Comparison of ENCODE assay signal across 11 cellular contexts in the genomic region with DNA sequence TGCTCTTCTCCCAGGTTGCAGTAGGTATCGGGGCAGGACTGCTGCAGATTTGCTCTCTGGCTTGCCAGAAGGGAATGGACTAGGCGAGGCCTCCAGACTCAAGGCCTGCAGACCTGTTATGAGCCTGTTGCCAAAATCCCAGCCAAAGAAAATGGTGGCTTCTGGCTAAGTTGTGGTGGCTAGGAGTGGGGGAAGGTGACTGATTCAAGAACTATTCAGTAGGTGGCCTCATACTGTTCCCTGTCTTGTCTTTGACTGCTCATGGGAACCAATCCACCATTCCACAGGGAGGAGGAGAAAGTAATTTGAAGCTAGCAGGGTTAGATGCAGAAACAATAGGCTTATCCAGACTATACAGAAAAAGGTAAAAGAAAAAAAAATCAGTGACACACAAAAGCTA.
"Had no signal": no experiment of that assay in that cellular context is flagged by ENCODE, and none has a peak within 500 bp of the region (broad histone marks: within the 10 kb centered on the region; RNA-seq: fewer than 3 reads in every experiment).

No MANE protein-coding gene starts in this region.

- FAIRE-seq: TTC549 had no signal

- H3K27ac ChIP-seq: ovary, suprapubic skin, upper lobe of left lung had no signal

- H3K27ac Mint-ChIP-seq: activated naive CD4-positive, alpha-beta T cell treated with anti-CD3 and anti-CD28 coated beads, Interleukin-2, amount 50 U/mL, for 24 hours had no signal

- H3K9me3 ChIP-seq: ovary, suprapubic skin, upper lobe of left lung had no signal

- H3K4me3 ChIP-seq: ovary, suprapubic skin, upper lobe of left lung had no signal

- H3K9me3 Mint-ChIP-seq: activated naive CD4-positive, alpha-beta T cell treated with anti-CD3 and anti-CD28 coated beads, Interleukin-2, amount 50 U/mL, for 24 hours had no signal

- H3K36me3 ChIP-seq: ovary, suprapubic skin, upper lobe of left lung had no signal

- DNase-seq: cerebellar nuclear complex; left colon; ovary; stimulated activated CD4-positive, alpha-beta T cell treated with anti-CD3 and anti-CD28 coated beads, Interleukin-2, amount 100 ng/mL, for 48 hours; stimulated activated naive CD8-positive, alpha-beta T cell treated with anti-CD3 and anti-CD28 coated beads, Interleukin-15, Interleukin-2, amounts not matched to agents 100 U/mL and 50 U/mL, for 24 hours; T-helper 2 cell; upper lobe of left lung had no signal

- ATAC-seq: activated CD4-positive, CD25-positive, alpha-beta regulatory T cell treated with anti-CD3 and anti-CD28 coated beads, Interleukin-2, amount 50 U/mL, for 24 hours; left colon had no signal

- H3K4me3 Mint-ChIP-seq: activated naive CD4-positive, alpha-beta T cell treated with anti-CD3 and anti-CD28 coated beads, Interleukin-2, amount 50 U/mL, for 24 hours had no signal

- H3K27me3 ChIP-seq: ovary, suprapubic skin, upper lobe of left lung had no signal

- H3K4me1 Mint-ChIP-seq: activated naive CD4-positive, alpha-beta T cell treated with anti-CD3 and anti-CD28 coated beads, Interleukin-2, amount 50 U/mL, for 24 hours had no signal

- H3K27me3 Mint-ChIP-seq: activated naive CD4-positive, alpha-beta T cell treated with anti-CD3 and anti-CD28 coated beads, Interleukin-2, amount 50 U/mL, for 24 hours had no signal

- H3K36me3 Mint-ChIP-seq: activated naive CD4-positive, alpha-beta T cell treated with anti-CD3 and anti-CD28 coated beads, Interleukin-2, amount 50 U/mL, for 24 hours had no signal
